In genomic region chr11:14902650-14903350, GRCh38 we compare ENCODE assay signal across 20 cellular contexts. TPM values are rescaled to one million over a fixed set of nuclear protein-coding genes. Genes with fewer than 3 reads are reported as not detected.
DNase-seq lines count a peak whose midpoint lies in the region; ATAC-seq, FAIRE-seq and TF ChIP-seq lines count a peak whose summit lies in the region.
"Had no signal": no experiment of that assay in that cellular context is flagged by ENCODE, and none has a peak within 500 bp of the region (broad histone marks: within the 10 kb centered on the region; RNA-seq: fewer than 3 reads in every experiment).

No MANE protein-coding gene starts in this region.

- no peak overlapping the region for H3K4me3 Mint-ChIP-seq in activated T-cell treated with anti-CD3 and anti-CD28 coated beads, Interleukin-2, amount 50 U/mL, for 4 hours
- H3K4me3 Mint-ChIP-seq: B cell had no signal

- H3K9me1 ChIP-seq in keratinocyte (ENCODE audit: control insufficient read depth, extremely low read depth, insufficient read depth, low read length): no peaks in the 10 kb centered on the region

- TF ChIP-seq CTCF in mammary epithelial cell (conservative IDR thresholded peaks at IDR 0.05 in 1 of 2, IDR thresholded peaks at IDR 0.05 in 1 of 2; ENCODE audit: extremely low read depth in 1 of 2, insufficient read depth in 1 of 2, low read depth in 1 of 2, low read length in 2 of 2) (no peak), keratinocyte (optimal IDR thresholded peaks at IDR 0.05 in 1 of 3, IDR thresholded peaks at IDR 0.05 in 1 of 3, conservative IDR thresholded peaks at IDR 0.05 in 1 of 3; ENCODE audit: extremely low read depth in 1 of 3, insufficient read depth in 2 of 3, low read length in 3 of 3) (no peak)

- H4K20me1 ChIP-seq in mammary epithelial cell (ENCODE audit: insufficient read depth, low read length): no peaks in the 10 kb centered on the region
- no peaks in the 10 kb centered on the region for H4K20me1 ChIP-seq in keratinocyte (ENCODE audit: control insufficient read depth, extremely low read depth, insufficient read depth, low read length)

- no peaks in the 10 kb centered on the region for H3K36me3 Mint-ChIP-seq in activated T-cell treated with anti-CD3 and anti-CD28 coated beads, Interleukin-2, amount 50 U/mL, for 4 hours (ENCODE audit: insufficient read depth)

- FAIRE-seq in keratinocyte (lab: Jason Lieb, UNC): peak; percentile 89
- FAIRE-seq: islet of Langerhans, TTC549 had no signal

- H3K27me3 Mint-ChIP-seq in activated T-cell treated with anti-CD3 and anti-CD28 coated beads, Interleukin-2, amount 50 U/mL, for 4 hours (ENCODE audit: low read depth): no peaks in the 10 kb centered on the region
- H3K27me3 Mint-ChIP-seq: B cell had no signal

- WGBS in mammary epithelial cell (ENCODE audit: low coverage, missing lambda C conversion rate): 7% methylated on average over 1 of the region's 1 CpG

- H3K4me2 ChIP-seq in mammary epithelial cell (ENCODE audit: insufficient read depth, low read depth, low read length) (no peak overlapping the region), keratinocyte (ENCODE audit: control insufficient read depth, extremely low read depth, insufficient read depth, low read depth, low read length) (no peak overlapping the region)

- intact Hi-C loops in mammary epithelial cell (cut with micrococcal nuclease): no loop called here

- no peak overlapping the region for H3K4me3 ChIP-seq in mammary epithelial cell (replicated peaks in 1 of 3; ENCODE audit: insufficient read depth in 1 of 3, low read depth in 2 of 3, low read length in 3 of 3)
- H3K4me3 ChIP-seq in keratinocyte (ENCODE audit: control insufficient read depth in 2 of 3, extremely low read depth in 1 of 3, insufficient read depth in 2 of 3, low read depth in 1 of 3, low read length in 3 of 3): no peak overlapping the region
- H3K4me3 ChIP-seq: esophagus squamous epithelium, psoas muscle, uterus had no signal

- H3K9me3 Mint-ChIP-seq in activated T-cell treated with anti-CD3 and anti-CD28 coated beads, Interleukin-2, amount 50 U/mL, for 4 hours: no peaks in the 10 kb centered on the region

- no peaks in the 10 kb centered on the region for H3K79me2 ChIP-seq in mammary epithelial cell (ENCODE audit: insufficient read depth, low read length)
- H3K79me2 ChIP-seq in keratinocyte (ENCODE audit: control insufficient read depth, insufficient read depth, low read length): no peaks in the 10 kb centered on the region

- H2AFZ ChIP-seq in mammary epithelial cell (ENCODE audit: low read depth, low read length) (no peak overlapping the region), keratinocyte (ENCODE audit: control insufficient read depth, low read length) (no peak overlapping the region)

- in situ Hi-C loops in mammary epithelial cell (cut with MboI; ENCODE audit: low sequenced_read_pairs in 2 of 2): loop anchor here (10.0 kb wide), 2 partner anchors 162 to 378 kb away; partner anchors contain the start of gene PSMA1 (in 1 of the 2)

- ATAC-seq in HG03045 (IDR thresholded peaks at IDR 0.05; ENCODE audit: unreplicated experiment): no peak
- ATAC-seq in activated T-cell treated with anti-CD3 and anti-CD28 coated beads, Interleukin-2, amount 50 U/mL, for 4 hours: no peak
- no peak for ATAC-seq in GM21367 (IDR thresholded peaks at IDR 0.05; ENCODE audit: unreplicated experiment)
- ATAC-seq: psoas muscle had no signal

- BruUV-seq in mammary epithelial cell (replicated peaks; lab: Mats Ljungman, UMichigan): no TSS peak

- H3K9ac ChIP-seq in mammary epithelial cell (ENCODE audit: insufficient read depth, low read length) (no peak overlapping the region), keratinocyte (ENCODE audit: control insufficient read depth, extremely low read depth, insufficient read depth, low read length) (no peak overlapping the region)

- no peak overlapping the region for H3K27ac ChIP-seq in mammary epithelial cell (ENCODE audit: insufficient read depth, low read depth, low read length)
- no peak overlapping the region for H3K27ac ChIP-seq in keratinocyte (ENCODE audit: control insufficient read depth, insufficient read depth, low read length)
- H3K27ac ChIP-seq: esophagus squamous epithelium, psoas muscle, uterus had no signal

- H3K4me1 ChIP-seq in mammary epithelial cell (ENCODE audit: insufficient read depth, low read length): no peaks in the 10 kb centered on the region
- peaks cover 3% of the 10 kb centered on the region for H3K4me1 ChIP-seq in keratinocyte (ENCODE audit: control insufficient read depth, extremely low read depth, insufficient read depth, low read length)
- H3K4me1 ChIP-seq: psoas muscle had no signal

- dilution Hi-C loops in mammary epithelial cell (cut with HindIII; ENCODE audit: low sequenced_read_pairs) (no loop called here), keratinocyte (cut with MboI; ENCODE audit: extremely low pct_ligation_motif_present, low sequenced_read_pairs) (no loop called here)

- H3K36me3 ChIP-seq in mammary epithelial cell (ENCODE audit: insufficient read depth, low read length): no peaks in the 10 kb centered on the region
- H3K36me3 ChIP-seq in keratinocyte (ENCODE audit: control insufficient read depth in 2 of 2, extremely low read depth in 1 of 2, insufficient read depth in 2 of 2, low read length in 2 of 2): no peaks in the 10 kb centered on the region
- H3K36me3 ChIP-seq: esophagus squamous epithelium, uterus had no signal

- H3K9me3 ChIP-seq in mammary epithelial cell (replicated peaks; ENCODE audit: insufficient read depth, low read length): no peaks in the 10 kb centered on the region
- no peaks in the 10 kb centered on the region for H3K9me3 ChIP-seq in keratinocyte (ENCODE audit: control insufficient read depth, low read depth, low read length)
- H3K9me3 ChIP-seq: esophagus squamous epithelium, psoas muscle, uterus had no signal

- no peaks in the 10 kb centered on the region for H3K27me3 ChIP-seq in mammary epithelial cell (ENCODE audit: insufficient read depth, low read length)
- H3K27me3 ChIP-seq in keratinocyte (ENCODE audit: control insufficient read depth, extremely low read depth, insufficient read depth, low read length): peaks cover 12% of the 10 kb centered on the region
- H3K27me3 ChIP-seq: esophagus squamous epithelium, uterus had no signal

- DNase-seq in COLO829 (ENCODE audit: low spot score): peak; percentile 35
- peak; percentile 4 for DNase-seq in LoVo (ENCODE audit: low spot score)
- DNase-seq in mammary epithelial cell: peak; percentile 55
- DNase-seq in keratinocyte (ENCODE audit: low read depth, low spot score): no peak
- no peak for DNase-seq in activated T-cell treated with anti-CD3 and anti-CD28 coated beads, Interleukin-2, amount 50 U/mL, for 4 hours
- DNase-seq in NCI-H345 treated with DMSO at 0.1 percent for 48 hours (lab: John Stamatoyannopoulos, UW; ENCODE audit: unreplicated experiment): no peak
- DNase-seq: activated naive CD4-positive, alpha-beta T cell treated with anti-CD3 and anti-CD28 coated beads, Interleukin-2, amount 50 U/mL, for 16 hours; DMS53; esophagus squamous epithelium; NCI-H1092 treated with DMSO at 0.1 percent for 48 hours; NCI-H526 treated with DMSO at 0.1 percent for 48 hours; psoas muscle; SIG-M5; stimulated activated CD4-positive, alpha-beta T cell treated with anti-CD3 and anti-CD28 coated beads, Interleukin-2, amount 100 ng/mL, for 24 hours; uterus had no signal

- CTCF ChIA-PET in mammary epithelial cell (lab: Charles Lee; ENCODE audit: low non-redundant PET): no interaction called here

- peaks cover 25% of the 10 kb centered on the region for H3K4me1 Mint-ChIP-seq in activated T-cell treated with anti-CD3 and anti-CD28 coated beads, Interleukin-2, amount 50 U/mL, for 4 hours (ENCODE audit: low read depth)

RNA-seq across cellular contexts. Expression of gene CYP2R1, which starts 10.8 kb away (rescaled TPM):
- 10 to 100 TPM; 15.3 to 15.4 TPM for total RNA-seq in mammary epithelial cell
- polyA plus RNA-seq in mammary epithelial cell (8.8 TPM), keratinocyte (6.5 to 15.5 TPM (median 14.4 TPM) in 3 replicates)
- polyA minus RNA-seq in mammary epithelial cell (8.9 TPM), keratinocyte (0.62 to 12.6 TPM (median 7.1 TPM) in 3 replicates)
- 8.6 TPM for polyA plus RNA-seq in keratinocyte (2011; ENCODE audit: low read depth)
- polyA plus RNA-seq in keratinocyte (2011; cell fraction: cytosol; rRNA removed): 5.7 and 13.2 TPM in 2 replicates
- polyA plus RNA-seq in keratinocyte (2011; cell fraction: nucleus; rRNA removed): 28.1 and 28.5 TPM in 2 replicates
- polyA plus RNA-seq in keratinocyte (2012; ENCODE audit: low replicate concordance): 12.6 and 34.1 TPM in 2 replicates
- 3.8 TPM for polyA minus RNA-seq in keratinocyte (2011; cell fraction: cytosol; rRNA and poly(A)+ RNA removed)
- polyA minus RNA-seq in keratinocyte (2011; cell fraction: nucleus; rRNA and poly(A)+ RNA removed): 5.0 and 8.5 TPM in 2 replicates
- 1 to 10 TPM; 3.3 to 5.3 (median 4.1) TPM for total RNA-seq in activated T-cell treated with anti-CD3 and anti-CD28 coated beads, Interleukin-2, amount 50 U/mL, for 4 hours

Comparison
In these comparisons a context has a peak if more than half of its experiments do, and no peak if none do; other contexts are left out.
1. DNase-seq: peak in COLO829 (single experiment), LoVo (single experiment) and mammary epithelial cell (single experiment); none in keratinocyte (single experiment), activated T-cell treated with anti-CD3 and anti-CD28 coated beads, Interleukin-2, amount 50 U/mL, for 4 hours (single experiment) and NCI-H345 treated with DMSO at 0.1 percent for 48 hours (single experiment).